ENCODE assay signal across 10 cellular contexts in genomic region chr12:15757553-15758255, GRCh38. TPM values are rescaled to one million over a fixed set of nuclear protein-coding genes. Genes with fewer than 3 reads are reported as not detected.
DNase-seq lines count a peak whose midpoint lies in the region; ATAC-seq, FAIRE-seq and TF ChIP-seq lines count a peak whose summit lies in the region.
"Had no signal": no experiment of that assay in that cellular context is flagged by ENCODE, and none has a peak within 500 bp of the region (broad histone marks: within the 10 kb centered on the region; RNA-seq: fewer than 3 reads in every experiment).

No MANE protein-coding gene starts in this region.

- no peak overlapping the region for H3K56ac ChIP-seq in mesendoderm (ENCODE audit: low read length)

- WGBS in GM12878 (ENCODE audit: insufficient coverage, insufficient replicate concordance, low lambda C conversion rate, missing lambda C conversion rate), result 78% methylated on average over 6 of the region's 7 CpGs
- no CpG with 5 or more reads among the region's 7 CpGs for WGBS in mesendoderm (ENCODE audit: extremely low coverage, insufficient coverage, low lambda C conversion rate)
- WGBS in tibial nerve, 2 donors, result 92 to 93% methylated on average over 7 of the region's 7 CpGs

- H4K20me1 ChIP-seq in GM12878 (ENCODE audit: control insufficient read depth, insufficient read depth), result no peaks in the 10 kb centered on the region

- in situ Hi-C loops in GM12878 (cut with MboI), result no loop called here

- H3K4me3 ChIP-seq in GM12878, result no peak overlapping the region
- no peak overlapping the region for H3K4me3 ChIP-seq in mesendoderm (ENCODE audit: low read length)
- H3K4me3 ChIP-seq in tibial nerve, result no peak overlapping the region
- H3K4me3 ChIP-seq: Peyer's patch, spleen had no signal

- no peak overlapping the region for H3K23ac ChIP-seq in mesendoderm (ENCODE audit: low read length)

- TF ChIP-seq POLR2A in GM12878 (IDR thresholded peaks at IDR 0.05; ENCODE audit: low read depth, low read length) (no peak), tibial nerve (IDR thresholded peaks at IDR 0.05) (no peak)

- no peak overlapping the region for H2BK5ac ChIP-seq in mesendoderm (ENCODE audit: low read length)

- H3K18ac ChIP-seq in mesendoderm (ENCODE audit: low read length), result no peak overlapping the region

- no peaks in the 10 kb centered on the region for H3K79me1 ChIP-seq in mesendoderm (ENCODE audit: low read length)

- H2BK15ac ChIP-seq in mesendoderm (replicated peaks; ENCODE audit: low read depth), result no peak overlapping the region

- no peaks in the 10 kb centered on the region for H3K79me2 ChIP-seq in GM12878 (ENCODE audit: control insufficient read depth, insufficient read depth, low read length)
- H3K79me2 ChIP-seq in mesendoderm (ENCODE audit: control insufficient read depth, insufficient read depth, low read length), result no peaks in the 10 kb centered on the region

- FAIRE-seq in GM12878 (lab: Jason Lieb, UNC) (no peak), frontal cortex (lab: Jason Lieb, UNC) (no peak)

- BruUV-seq in GM12878 (replicated peaks; lab: Mats Ljungman, UMichigan), result no TSS peak

- ATAC-seq in GM12878, result peak; percentile 83

- DNase-seq in EH (ENCODE audit: low read depth), result peak; percentile 92
- DNase-seq in M059J (ENCODE audit: low read depth), result peak; percentile 97
- DNase-seq in GM12878 (ENCODE audit: low read depth, low spot score), result no peak
- DNase-seq in mesendoderm, result peak; percentile 90
- DNase-seq in amygdala (lab: John Stamatoyannopoulos, UW), result no peak
- no peak for DNase-seq in frontal cortex (ENCODE audit: low spot score in 2 of 2)
- no peak for DNase-seq in tibial nerve (ENCODE audit: low spot score in 2 of 2)
- DNase-seq in 8988T, result no peak
- DNase-seq: spleen had no signal

- POLR2A ChIA-PET in GM12878 (lab: Charles Lee), result interaction anchor here (1.0 to 2.1 kb wide), 6 partner anchors 8 to 59 kb away, joined by 3 to 9 read pairs (median 3); no protein-coding TSS in a partner anchor

- H2BK120ac ChIP-seq in mesendoderm (ENCODE audit: low read depth, low read length), result no peak overlapping the region

- CTCF ChIA-PET in GM12878 (lab: Yijun Ruan, JAX), result interaction anchor here (1.0 to 3.5 kb wide), 8 partner anchors 8 to 225 kb away, joined by 3 to 15 read pairs (median 4); no protein-coding TSS in a partner anchor

- H4K5ac ChIP-seq in mesendoderm (ENCODE audit: low read length), result no peak overlapping the region

- H3K36me3 ChIP-seq in GM12878 (ENCODE audit: control insufficient read depth in 2 of 2, insufficient read depth in 2 of 2, low read length in 1 of 2) (no peaks in the 10 kb centered on the region), mesendoderm (ENCODE audit: control insufficient read depth, insufficient read depth, low read length) (no peaks in the 10 kb centered on the region), tibial nerve (no peaks in the 10 kb centered on the region)
- H3K36me3 ChIP-seq: Peyer's patch, spleen had no signal

- H3K4me1 ChIP-seq in GM12878 (ENCODE audit: control insufficient read depth, insufficient read depth, low read length) (no peaks in the 10 kb centered on the region), mesendoderm (ENCODE audit: control insufficient read depth, low read depth, low read length) (no peaks in the 10 kb centered on the region), tibial nerve (peaks cover 0 to 26% (median 3%) of the 10 kb centered on the region in 4 donors)
- H3K4me1 ChIP-seq: Peyer's patch, spleen had no signal

- no peak for TF ChIP-seq CTCF in GM12878 (IDR thresholded peaks at IDR 0.05 in 2 of 3, conservative IDR thresholded peaks at IDR 0.05 in 1 of 3; ENCODE audit: control insufficient read depth in 2 of 3, extremely low read depth in 1 of 3, insufficient read depth in 1 of 3, low read depth in 3 of 3, low read length in 3 of 3)
- no peak for TF ChIP-seq CTCF in tibial nerve (IDR thresholded peaks at IDR 0.05)

- RAD21 ChIA-PET in GM12878 (lab: Charles Lee; ENCODE audit: unreplicated experiment), result interaction anchor here (0.6 to 3.7 kb wide), 8 partner anchors 13 to 100 kb away, joined by 3 to 15 read pairs (median 4); no protein-coding TSS in a partner anchor

- TF ChIP-seq RAD21 in GM12878 (IDR thresholded peaks at IDR 0.05; ENCODE audit: insufficient read depth, low read depth, low read length), result no peak

- H4K8ac ChIP-seq in mesendoderm (ENCODE audit: low read depth, low read length), result no peak overlapping the region

- SMC1A ChIA-PET in GM12878 (lab: Charles Lee; ENCODE audit: uncharacterized antibody, unreplicated experiment), result interaction anchor here (0.5 to 12.4 kb wide), 12 partner anchors 9 to 168 kb away, joined by 3 to 198 read pairs (median 4); no protein-coding TSS in a partner anchor

- no peak overlapping the region for H2AFZ ChIP-seq in GM12878 (ENCODE audit: control insufficient read depth, low read depth, low read length)

- no peak for TF ChIP-seq EP300 in GM12878 (IDR thresholded peaks at IDR 0.05; ENCODE audit: borderline replicate concordance in 1 of 2, control insufficient read depth in 1 of 2, low read depth in 2 of 2, low read length in 2 of 2)
- no peak for TF ChIP-seq EP300 in tibial nerve (IDR thresholded peaks at IDR 0.05)

- no peaks in the 10 kb centered on the region for H3K27me3 ChIP-seq in GM12878 (replicated peaks in 1 of 2; ENCODE audit: control insufficient read depth in 2 of 2, insufficient read depth in 2 of 2, low read length in 1 of 2)
- no peaks in the 10 kb centered on the region for H3K27me3 ChIP-seq in mesendoderm (ENCODE audit: insufficient read depth, low read length, poor library complexity)
- no peaks in the 10 kb centered on the region for H3K27me3 ChIP-seq in tibial nerve
- H3K27me3 ChIP-seq: Peyer's patch, spleen had no signal

- H3K4ac ChIP-seq in mesendoderm (ENCODE audit: low read depth, low read length), result no peak overlapping the region

- no peak overlapping the region for H3K4me2 ChIP-seq in GM12878 (ENCODE audit: control insufficient read depth, insufficient read depth)
- no peak overlapping the region for H3K4me2 ChIP-seq in mesendoderm (ENCODE audit: low read length)

- no peak overlapping the region for H3K9ac ChIP-seq in GM12878 (ENCODE audit: control insufficient read depth, insufficient read depth, low read length)
- no peak overlapping the region for H3K9ac ChIP-seq in mesendoderm (ENCODE audit: low read length)

- no peak overlapping the region for H3K27ac ChIP-seq in GM12878 (ENCODE audit: control insufficient read depth, insufficient read depth)
- no peak overlapping the region for H3K27ac ChIP-seq in mesendoderm (ENCODE audit: low read depth, low read length)
- H3K27ac ChIP-seq in tibial nerve, result no peak overlapping the region
- H3K27ac ChIP-seq: spleen had no signal

- intact Hi-C loops in GM12878 (cut with micrococcal nuclease; ENCODE audit: unreplicated experiment), result no loop called here

- no peaks in the 10 kb centered on the region for H3K9me3 ChIP-seq in GM12878 (replicated peaks; ENCODE audit: control insufficient read depth, insufficient read depth, low read length)
- H3K9me3 ChIP-seq in tibial nerve, result peaks cover 0 to 8% (median 0%) of the 10 kb centered on the region in 4 donors
- H3K9me3 ChIP-seq: Peyer's patch, spleen had no signal

- no peak overlapping the region for H2AK5ac ChIP-seq in mesendoderm (ENCODE audit: low read length)

TF ChIP-seq in GM12878, 131 proteins besides CTCF, POLR2A, EP300 and RAD21:
- TF ChIP-seq RAD51 (IDR thresholded peaks at IDR 0.05) (peak; percentile 37; the same call in 1 of the 2 replicates), POLR2AphosphoS5 (IDR thresholded peaks at IDR 0.05; ENCODE audit: low read length) (no peak)

RNA-seq across cellular contexts. Expression of gene EPS8, which starts 31.5 kb away (rescaled TPM):
- 57.6 and 79.5 TPM in 2 replicates for total RNA-seq in M059J (2014; rRNA removed; shearing (Covaris generic))
- 263 and 269 TPM in 2 replicates for total RNA-seq in GM12878 (2013; cell fraction: nucleolus; rRNA removed)
- total RNA-seq in GM12878 (2014; rRNA removed) (4.7 TPM in 2 replicates), GM12878 (2014; rRNA removed; fragmentation: Illumina TruSeq; extraction: Trizol) (3.4 and 4.7 TPM in 2 replicates), GM12878 (2021) (3.2 TPM in 2 replicates), frontal cortex (82.3 TPM), tibial nerve (100 to 1,000 TPM; 153 to 215 (median 193) TPM)
- polyA plus RNA-seq in GM12878 (2011; ENCODE audit: low read depth), result 1.1 TPM
- polyA plus RNA-seq in GM12878 (2011; rRNA removed) (127 and 173 TPM in 2 replicates), GM12878 (2014; fragmentation: Illumina TruSeq; extraction: Trizol) (3.1 and 3.8 TPM in 2 replicates), GM12878 (2014; fragmentation: Nextera tagmentation; extraction: Ambion mirVana) (1 to 10 TPM; 1.3 to 1.6 TPM), GM12878 (2014; rRNA removed) (3.3 and 3.4 TPM in 2 replicates), GM12878 (2016; fragmentation: Nextera tagmentation; extraction: Ambion mirVana) (1 to 10 TPM; 2.8 to 4.2 TPM)
- polyA plus RNA-seq in GM12878 (2011; cell fraction: cytosol; rRNA removed), result 84.5 and 94.4 TPM in 2 replicates
- 107 and 156 TPM in 2 replicates for polyA plus RNA-seq in GM12878 (2011; cell fraction: nucleus; rRNA removed)
- 1.3 and 1.9 TPM in 2 replicates for polyA plus RNA-seq in GM12878 (2012)
- polyA minus RNA-seq in GM12878 (2011; rRNA and poly(A)+ RNA removed), result 188 and 261 TPM in 2 replicates
- 42.4 and 55.6 TPM in 2 replicates for polyA minus RNA-seq in GM12878 (2011; cell fraction: cytosol; rRNA and poly(A)+ RNA removed)
- polyA minus RNA-seq in GM12878 (2011; cell fraction: nucleus; rRNA and poly(A)+ RNA removed), result 108 and 162 TPM in 2 replicates
- polyA plus RNA-seq in mesendoderm (2013, experiment 1 of 2), result 5.5 TPM
- 5.1 TPM for polyA plus RNA-seq in mesendoderm (2013, experiment 2 of 2)

Comparison
In these comparisons a context has a peak if more than half of its experiments do, and no peak if none do; other contexts are left out.
1. DNase-seq: peak in EH (single experiment), M059J (single experiment) and mesendoderm (single experiment); none in GM12878 (single experiment), amygdala (0 of 56), frontal cortex (0 of 2), tibial nerve (0 of 2) and 8988T (single experiment).